1 cellular context compared by ENCODE assay signal in genomic region chr11:63986156-63986931, GRCh38.
A peak's percentile ranks its signal among the peaks of the same experiment; 100 is the strongest.
TF ChIP-seq lines count a peak whose summit lies in the region.

Gene OTUB1 (plus strand): TSS chr11:63986438. CDS start chr11:63986457, 19 bp downstream.

TF ChIP-seq in HepG2, 621 proteins besides CTCF, POLR2A, EP300 and RAD21 (continued from another document and continues in another):
- TF ChIP-seq MNT (IDR thresholded peaks at IDR 0.05) (peak; percentile 47), RNF219 (CRISPR knock-in tag; IDR thresholded peaks at IDR 0.05) (peak; percentile 56; the same call in 1 of the 2 replicates), ZNF501 (CRISPR knock-in tag; IDR thresholded peaks at IDR 0.05) (peak; percentile 57; the same call in 1 of the 2 replicates), ZC3H4 (CRISPR knock-in tag; IDR thresholded peaks at IDR 0.05; ENCODE audit: borderline replicate concordance) (no peak), ERF (CRISPR knock-in tag; IDR thresholded peaks at IDR 0.05) (peak; percentile 90), MAFF (IDR thresholded peaks at IDR 0.05; ENCODE audit: low read depth, low read length) (no peak), TARDBP (CRISPR knock-in tag; IDR thresholded peaks at IDR 0.05) (peak; percentile 51; the same call in 1 of the 2 replicates), ZIK1 (CRISPR knock-in tag; IDR thresholded peaks at IDR 0.05; ENCODE audit: borderline replicate concordance, low read depth) (0 out of 2 replicates have a peak, but pooled peaks have one; percentile 28), ZFP37 (CRISPR knock-in tag; IDR thresholded peaks at IDR 0.05; ENCODE audit: borderline replicate concordance) (0 out of 2 replicates have a peak, but pooled peaks have one; percentile 80), PLRG1 (conservative IDR thresholded peaks at IDR 0.05) (no peak), NFKBIZ (CRISPR knock-in tag; IDR thresholded peaks at IDR 0.05) (0 out of 2 replicates have a peak, but pooled peaks have one; percentile 45), ZMYM4 (CRISPR knock-in tag; IDR thresholded peaks at IDR 0.05) (peak; percentile 51), ZNF839 (CRISPR knock-in tag; IDR thresholded peaks at IDR 0.05; ENCODE audit: borderline replicate concordance) (no peak; the same call in 1 of the 2 replicates), ZNF160 (CRISPR knock-in tag; IDR thresholded peaks at IDR 0.05) (0 out of 2 replicates have a peak, but pooled peaks have one; percentile 77), ZSCAN31 (CRISPR knock-in tag; IDR thresholded peaks at IDR 0.05; ENCODE audit: low read depth) (0 out of 2 replicates have a peak, but pooled peaks have one; percentile 45), POLR2AphosphoS2 (IDR thresholded peaks at IDR 0.05; ENCODE audit: low read depth, low read length) (no peak), SETDB1 (CRISPR knock-in tag; IDR thresholded peaks at IDR 0.05; ENCODE audit: borderline replicate concordance) (no peak), TCF7L2 (IDR thresholded peaks at IDR 0.05; ENCODE audit: low read depth, low read length) (no peak), ZC3H13 (CRISPR knock-in tag; IDR thresholded peaks at IDR 0.05) (no peak), SATB2 (CRISPR knock-in tag; IDR thresholded peaks at IDR 0.05) (peak; percentile 63; the same call in 1 of the 2 replicates), EEA1 (CRISPR knock-in tag; IDR thresholded peaks at IDR 0.05; ENCODE audit: borderline replicate concordance) (peak; percentile 96), ZNF124 (CRISPR knock-in tag; IDR thresholded peaks at IDR 0.05) (0 out of 2 replicates have a peak, but pooled peaks have one; percentile 24), XBP1 (CRISPR knock-in tag; IDR thresholded peaks at IDR 0.05) (peak; percentile 80; the same call in 1 of the 2 replicates), SMYD3 (CRISPR knock-in tag; IDR thresholded peaks at IDR 0.05) (no peak), ZNF609 (CRISPR knock-in tag; IDR thresholded peaks at IDR 0.05; ENCODE audit: borderline replicate concordance) (peak; percentile 53; the same call in 1 of the 2 replicates), ZNF263 (CRISPR knock-in tag; IDR thresholded peaks at IDR 0.05) (peak; percentile 94), TEF (CRISPR knock-in tag; IDR thresholded peaks at IDR 0.05) (peak; percentile 46; the same call in 1 of the 2 replicates), ZFP36L1 (CRISPR knock-in tag; IDR thresholded peaks at IDR 0.05) (no peak), ZNF841 (CRISPR knock-in tag; IDR thresholded peaks at IDR 0.05; ENCODE audit: borderline replicate concordance) (no peak), MBD4 (IDR thresholded peaks at IDR 0.05; ENCODE audit: borderline replicate concordance, low read length) (no peak), LBX2 (CRISPR knock-in tag; IDR thresholded peaks at IDR 0.05; ENCODE audit: borderline replicate concordance) (0 out of 2 replicates have a peak, but pooled peaks have one; percentile 55), DBP (CRISPR knock-in tag; IDR thresholded peaks at IDR 0.05; ENCODE audit: not compliant biosample characterization) (peak; percentile 31), ZNF639 (CRISPR knock-in tag; conservative IDR thresholded peaks at IDR 0.05) (no peak; the same call in 1 of the 2 replicates), CSRNP2 (CRISPR knock-in tag; conservative IDR thresholded peaks at IDR 0.05; ENCODE audit: low read depth) (no peak), ELK4 (CRISPR knock-in tag; IDR thresholded peaks at IDR 0.05; ENCODE audit: borderline replicate concordance) (no peak), NFE2L2 (IDR thresholded peaks at IDR 0.05; ENCODE audit: low read length) (no peak), ZNF790 (CRISPR knock-in tag; IDR thresholded peaks at IDR 0.05; ENCODE audit: borderline replicate concordance) (peak; percentile 63; the same call in 1 of the 2 replicates), MTF2 (CRISPR knock-in tag; IDR thresholded peaks at IDR 0.05; ENCODE audit: borderline replicate concordance) (0 out of 2 replicates have a peak, but pooled peaks have one; percentile 13), SP4 (CRISPR knock-in tag; IDR thresholded peaks at IDR 0.05) (peak; percentile 90), CHD4 (IDR thresholded peaks at IDR 0.05; ENCODE audit: borderline replicate concordance, low read length) (no peak), ZNF24 (IDR thresholded peaks at IDR 0.05) (no peak), JUNB (CRISPR knock-in tag; IDR thresholded peaks at IDR 0.05; ENCODE audit: borderline replicate concordance) (no peak), E2F2 (CRISPR knock-in tag; IDR thresholded peaks at IDR 0.05; ENCODE audit: borderline replicate concordance) (0 out of 2 replicates have a peak, but pooled peaks have one; percentile 46), TBX2 (CRISPR knock-in tag; IDR thresholded peaks at IDR 0.05; ENCODE audit: borderline replicate concordance) (no peak; the same call in 1 of the 2 replicates), ZNF7 (CRISPR knock-in tag; IDR thresholded peaks at IDR 0.05) (peak; percentile 4; the same call in 1 of the 2 replicates), BRF2 (CRISPR knock-in tag; IDR thresholded peaks at IDR 0.05) (no peak)
